Comparison of ENCODE assay signal across 26 cellular contexts in the genomic region with DNA sequence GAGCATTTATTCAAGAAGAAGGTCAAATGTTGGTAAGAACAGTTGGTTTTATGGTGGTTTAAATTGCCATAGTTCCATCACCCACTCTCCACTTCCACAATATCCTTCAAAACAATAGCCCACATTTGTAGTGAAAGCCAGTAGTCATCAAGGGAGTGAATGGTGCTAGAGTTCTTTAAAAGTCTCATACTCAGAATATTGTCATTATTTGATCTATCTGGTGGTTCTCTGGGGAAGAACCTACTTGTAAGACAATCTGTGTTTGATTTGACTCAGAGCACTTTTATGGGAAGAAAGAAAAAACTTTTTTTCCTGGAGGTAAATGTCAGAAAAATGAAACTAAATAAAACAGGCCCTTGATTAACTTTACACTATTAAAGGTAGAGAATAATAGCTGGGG.
"Had no signal": no experiment of that assay in that cellular context is flagged by ENCODE, and none has a peak within 500 bp of the region (broad histone marks: within the 10 kb centered on the region; RNA-seq: fewer than 3 reads in every experiment).

No MANE protein-coding gene starts in this region.

- H3K9me3 ChIP-seq: suprapubic skin, testis, thoracic aorta, thyroid gland, upper lobe of right lung, uterus, vagina had no signal

- H3K4me1 ChIP-seq: stomach, suprapubic skin, testis, thyroid gland, tibial artery, transverse colon, upper lobe of left lung, upper lobe of right lung, uterus, vagina had no signal

- H3K36me3 ChIP-seq: stomach, suprapubic skin, thoracic aorta, thyroid gland, tibial artery, tibial nerve, transverse colon, upper lobe of left lung, upper lobe of right lung, uterus, vagina had no signal

- ATAC-seq: stimulated activated effector memory CD8-positive, alpha-beta T cell treated with anti-CD3 and anti-CD28 coated beads, Interleukin-12 subunit alpha, Interleukin-12 subunit beta, amount 100 ng/mL, for 72 hours; stimulated activated memory B cell treated with anti-CD40 and anti-IgM and Interleukin-4, amounts not matched to agents 10 μg/mL and 1 μg/mL and 100 μg/mL, for 72 hours; stimulated activated naive B cell treated with anti-CD40 and anti-IgM and Interleukin-4, amounts not matched to agents 10 μg/mL and 1 μg/mL and 100 μg/mL, for 72 hours; stimulated activated naive CD8-positive, alpha-beta T cell treated with anti-CD3 and anti-CD28 coated beads, Interleukin-15, amount 100 ng/mL, for 72 hours; stimulated activated naive CD8-positive, alpha-beta T cell treated with anti-CD3 and anti-CD28 coated beads, Interleukin-15, Interleukin-2, amounts not matched to agents 100 U/mL and 50 U/mL, for 24 hours; upper lobe of right lung had no signal

- H3K27ac ChIP-seq: stomach, suprapubic skin, testis, thoracic aorta, thyroid gland, tibial artery, tibial nerve, transverse colon, upper lobe of left lung, upper lobe of right lung, uterus, vagina had no signal

- H3K4me3 ChIP-seq: stomach, suprapubic skin, testis, thoracic aorta, thyroid gland, tibial artery, tibial nerve, transverse colon, upper lobe of left lung, upper lobe of right lung, uterus, vagina had no signal

- H3K27me3 ChIP-seq: stomach, suprapubic skin, testis, thyroid gland, tibial artery, tibial nerve, transverse colon, upper lobe of left lung, upper lobe of right lung, uterus, vagina had no signal

- DNase-seq: stimulated activated CD4-positive, alpha-beta T cell treated with anti-CD3 and anti-CD28 coated beads, Interleukin-2, amount 100 ng/mL, for 48 hours; stimulated activated CD4-positive, alpha-beta T cell treated with anti-CD3 and anti-CD28 coated beads, Interleukin-4, amount 100 ng/mL, for 1 hour; stimulated activated CD4-positive, alpha-beta T cell treated with anti-CD3 and anti-CD28 coated beads, Interleukin-4, amount 100 ng/mL, for 24 hours; stimulated activated CD4-positive, alpha-beta T cell treated with anti-CD3 and anti-CD28 coated beads, Interleukin-4, amount 100 ng/mL, for 4 hours; stimulated activated CD8-positive, alpha-beta memory T cell treated with anti-CD3 and anti-CD28 coated beads, Interleukin-4, amount 100 ng/mL, for 48 hours; stimulated activated naive B cell treated with anti-CD40 and anti-IgM and Interleukin-4, amounts not matched to agents 10 μg/mL and 1 μg/mL and 100 μg/mL, for 72 hours; stimulated activated naive CD4-positive, alpha-beta T cell; stimulated activated naive CD4-positive, alpha-beta T cell treated with Interleukin-2 at 50 U/mL for 16 hours; stimulated activated naive CD8-positive, alpha-beta T cell treated with anti-CD3 and anti-CD28 coated beads, Interleukin-15, amount 100 ng/mL, for 72 hours; stimulated activated naive CD8-positive, alpha-beta T cell treated with anti-CD3 and anti-CD28 coated beads, Interleukin-15, Interleukin-2, amounts not matched to agents 100 U/mL and 50 U/mL, for 24 hours; stomach; substantia nigra; testis; thyroid gland; tibial artery; transverse colon; trophoblast cell; upper lobe of left lung; upper lobe of right lung; uterus had no signal
